10 cellular contexts compared by ENCODE assay signal in genomic region chr5:142222881-142223558, GRCh38.
DNase-seq lines count a peak whose midpoint lies in the region; ATAC-seq and TF ChIP-seq lines count a peak whose summit lies in the region.
"Had no signal": no experiment of that assay in that cellular context is flagged by ENCODE, and none has a peak within 500 bp of the region (broad histone marks: within the 10 kb centered on the region; RNA-seq: fewer than 3 reads in every experiment).

No MANE protein-coding gene starts in this region.

- H3K56ac ChIP-seq in mesendoderm (ENCODE audit: low read length), result peak overlapping the region; percentile 35

- H3K27me3 ChIP-seq in mesendoderm (ENCODE audit: insufficient read depth, low read length, poor library complexity), result no peaks in the 10 kb centered on the region

- H3K79me1 ChIP-seq in mesendoderm (ENCODE audit: low read length), result no peaks in the 10 kb centered on the region

- H2BK120ac ChIP-seq in mesendoderm (ENCODE audit: low read depth, low read length), result peak overlapping the region; percentile 82

- TF ChIP-seq CTCF in HEK293 (tag by site-specific recombination; IDR thresholded peaks at IDR 0.05) (no peak), RWPE1 (conservative IDR thresholded peaks at IDR 0.05; ENCODE audit: low read depth) (no peak)

- H3K4me3 ChIP-seq in HEK293 (ENCODE audit: low read depth, low read length) (no peak overlapping the region), mesendoderm (ENCODE audit: low read length) (no peak overlapping the region)

- peak overlapping the region; percentile 84 for H2AK5ac ChIP-seq in mesendoderm (ENCODE audit: low read length)

- CTCF ChIA-PET in HEK293 (lab: Yijun Ruan, JAX), result interaction anchor here (0.6 to 1.3 kb wide), 5 partner anchors 24 to 475 kb away, joined by 3 read pairs; no protein-coding TSS in a partner anchor
- CTCF ChIA-PET in RWPE1 (lab: Yijun Ruan, JAX), result interaction anchor here (0.5 to 0.8 kb wide), 3 partner anchors 9 to 48 kb away, joined by 3 to 4 read pairs (median 3); no protein-coding TSS in a partner anchor

- peak overlapping the region; percentile 25 for H2BK15ac ChIP-seq in mesendoderm (replicated peaks; ENCODE audit: low read depth)

- H3K79me2 ChIP-seq in mesendoderm (ENCODE audit: control insufficient read depth, insufficient read depth, low read length), result no peaks in the 10 kb centered on the region

- H3K4me1 ChIP-seq in HEK293 (ENCODE audit: control insufficient read depth, insufficient read depth, low read length) (peaks cover 23% of the 10 kb centered on the region), mesendoderm (ENCODE audit: control insufficient read depth, low read depth, low read length) (peaks cover 10% of the 10 kb centered on the region)

- no peaks in the 10 kb centered on the region for H3K9me3 ChIP-seq in HEK293 (ENCODE audit: control insufficient read depth, insufficient read depth, low read depth, low read length)

- no peak overlapping the region for H4K5ac ChIP-seq in mesendoderm (ENCODE audit: low read length)

- ATAC-seq in GM18505 (IDR thresholded peaks at IDR 0.05; ENCODE audit: unreplicated experiment) (peak; percentile 19), GM21447 (IDR thresholded peaks at IDR 0.05; ENCODE audit: unreplicated experiment) (no peak)
- ATAC-seq: Right ventricle myocardium inferior had no signal

- TF ChIP-seq POLR2A in GM18505 (IDR thresholded peaks at IDR 0.05; ENCODE audit: borderline replicate concordance, extremely low read depth, insufficient read depth, insufficient read length), result no peak

- WGBS in mesendoderm (ENCODE audit: extremely low coverage, insufficient coverage, low lambda C conversion rate), result no CpG with 5 or more reads among the region's 10 CpGs

- H3K4me2 ChIP-seq in mesendoderm (ENCODE audit: low read length), result no peak overlapping the region

- H3K27ac ChIP-seq in HEK293 (ENCODE audit: extremely low read depth, low read depth, low read length), result peak overlapping the region; percentile 25; the same call in 1 of the 2 replicates
- H3K27ac ChIP-seq in RWPE1, result peak overlapping the region; percentile 26; the same call in 1 of the 2 replicates
- no peak overlapping the region for H3K27ac ChIP-seq in mesendoderm (ENCODE audit: low read depth, low read length)
- H3K27ac ChIP-seq: foreskin keratinocyte had no signal

- no peak overlapping the region for H3K9ac ChIP-seq in mesendoderm (ENCODE audit: low read length)

- peak overlapping the region; percentile 52 for H3K18ac ChIP-seq in mesendoderm (ENCODE audit: low read length)

- H2BK5ac ChIP-seq in mesendoderm (ENCODE audit: low read length), result no peak overlapping the region

- intact Hi-C loops in posterior cingulate gyrus (cut with DNase I), result no loop called here

- POLR2A ChIA-PET in HEK293 (lab: Yijun Ruan, JAX), result interaction anchor here (0.9 to 1.0 kb wide), 2 partner anchors 11 to 134 kb away, joined by 3 read pairs; no protein-coding TSS in a partner anchor
- POLR2A ChIA-PET in RWPE1 (lab: Yijun Ruan, JAX; ENCODE audit: low non-redundant PET), result interaction anchor here (1.1 kb wide), 1 partner anchor 27 kb away, joined by 3 read pairs; no protein-coding TSS in a partner anchor

- peak overlapping the region; percentile 78 for H3K4ac ChIP-seq in mesendoderm (ENCODE audit: low read depth, low read length)

- no peak overlapping the region for H4K8ac ChIP-seq in mesendoderm (ENCODE audit: low read depth, low read length)

- H3K23ac ChIP-seq in mesendoderm (ENCODE audit: low read length), result no peak overlapping the region

- H3K36me3 ChIP-seq in HEK293 (ENCODE audit: control insufficient read depth in 2 of 2, insufficient read depth in 1 of 2, low read length in 2 of 2), result no peaks in the 10 kb centered on the region
- H3K36me3 ChIP-seq in mesendoderm (ENCODE audit: control insufficient read depth, insufficient read depth, low read length), result no peaks in the 10 kb centered on the region

- DNase-seq in RWPE1 (ENCODE audit: low spot score), result no peak
- no peak for DNase-seq in mesendoderm
- DNase-seq in hepatic stellate cell (ENCODE audit: low spot score), result no peak
- no peak for DNase-seq in posterior cingulate gyrus
- DNase-seq: NCI-H510A had no signal

TF ChIP-seq in HEK293, 187 proteins besides CTCF, POLR2A, EP300 and RAD21:
- TF ChIP-seq ZFHX2 (tag by site-specific recombination; conservative IDR thresholded peaks at IDR 0.05) (0 out of 2 replicates have a peak, but pooled peaks have one; percentile 11), SCRT1 (tag by site-specific recombination; IDR thresholded peaks at IDR 0.05; ENCODE audit: borderline replicate concordance) (no peak)
